Comparison of ENCODE assay signal across 29 cellular contexts in the genomic region with DNA sequence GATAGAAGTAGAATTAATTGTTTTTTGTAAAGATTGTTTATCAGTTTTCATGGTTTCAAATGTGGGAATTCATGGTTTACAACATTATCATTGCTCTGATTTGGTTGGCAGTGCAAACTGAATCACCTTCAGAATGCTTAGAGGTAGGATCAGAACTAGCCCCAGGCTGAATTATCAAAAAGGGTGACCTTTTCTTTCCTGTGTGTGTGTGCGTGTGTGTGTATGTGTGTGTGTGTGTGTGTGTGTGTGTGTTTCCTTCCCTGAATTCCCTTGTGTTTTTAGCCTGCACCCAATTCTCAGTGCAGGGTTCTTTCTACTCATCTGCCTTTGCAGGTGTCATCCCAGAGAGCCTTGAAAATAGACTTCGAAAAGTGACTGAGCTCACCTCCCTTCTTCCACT.
"Had no signal": no experiment of that assay in that cellular context is flagged by ENCODE, and none has a peak within 500 bp of the region (broad histone marks: within the 10 kb centered on the region; RNA-seq: fewer than 3 reads in every experiment).

No MANE protein-coding gene starts in this region.

- H3K4me1 Mint-ChIP-seq: activated CD4-positive, alpha-beta T cell treated with anti-CD3 and anti-CD28 coated beads for 36 hours; activated CD4-positive, alpha-beta T cell treated with anti-CD3 and anti-CD28 coated beads, Interleukin-2, amount 10 ng/mL, durations not matched to agents 24 days and 14 days; activated naive CD4-positive, alpha-beta T cell treated with anti-CD3 and anti-CD28 coated beads, Interleukin-2, amount 10 ng/mL, durations not matched to agents 7 days and 5 days; activated naive CD8-positive, alpha-beta T cell treated with anti-CD3 and anti-CD28 coated beads, Interleukin-2, amount 10 ng/mL, durations not matched to agents 7 days and 5 days; T-helper 17 cell had no signal

- H3K9me3 Mint-ChIP-seq: activated CD4-positive, alpha-beta memory T cell treated with anti-CD3 and anti-CD28 coated beads for 36 hours; activated CD4-positive, alpha-beta T cell treated with anti-CD3 and anti-CD28 coated beads, Interleukin-2, amount 10 ng/mL, durations not matched to agents 24 days and 14 days; activated naive CD4-positive, alpha-beta T cell treated with anti-CD3 and anti-CD28 coated beads, Interleukin-2, amount 10 ng/mL, durations not matched to agents 7 days and 5 days; activated naive CD4-positive, alpha-beta T cell treated with anti-CD3 and anti-CD28 coated beads, Interleukin-2, amount 50 U/mL, for 72 hours; activated naive CD8-positive, alpha-beta T cell treated with anti-CD3 and anti-CD28 coated beads, Interleukin-2, amount 10 ng/mL, durations not matched to agents 7 days and 5 days; activated T-cell treated with anti-CD3 and anti-CD28 coated beads, Interleukin-2, amount 50 U/mL, for 24 hours; activated T-cell treated with anti-CD3 and anti-CD28 coated beads, Interleukin-2, amount 50 U/mL, for 72 hours; effector memory CD8-positive, alpha-beta T cell; T-helper 2 cell treated with Interferon-gamma antibody and Interleukin-4, amounts not matched to agents 5 μg/mL and 100 μg/mL, for 36 hours had no signal

- H3K36me3 Mint-ChIP-seq: activated CD4-positive, alpha-beta memory T cell treated with anti-CD3 and anti-CD28 coated beads for 36 hours; activated naive CD4-positive, alpha-beta T cell treated with anti-CD3 and anti-CD28 coated beads, Interleukin-2, amount 10 ng/mL, durations not matched to agents 7 days and 5 days; activated naive CD4-positive, alpha-beta T cell treated with anti-CD3 and anti-CD28 coated beads, Interleukin-2, amount 50 U/mL, for 72 hours; activated naive CD8-positive, alpha-beta T cell treated with anti-CD3 and anti-CD28 coated beads, Interleukin-2, amount 10 ng/mL, durations not matched to agents 7 days and 5 days had no signal

- H3K4me1 ChIP-seq: esophagus squamous epithelium had no signal

- H3K4me3 Mint-ChIP-seq: activated CD4-positive, alpha-beta memory T cell treated with anti-CD3 and anti-CD28 coated beads for 36 hours; activated CD4-positive, alpha-beta T cell treated with anti-CD3 and anti-CD28 coated beads for 36 hours; activated CD4-positive, alpha-beta T cell treated with anti-CD3 and anti-CD28 coated beads, Interleukin-2, amount 10 ng/mL, durations not matched to agents 24 days and 14 days; activated CD8-positive, alpha-beta T cell treated with anti-CD3 and anti-CD28 coated beads, Interleukin-2, amount 10 ng/mL, durations not matched to agents 7 days and 5 days; activated naive CD4-positive, alpha-beta T cell treated with anti-CD3 and anti-CD28 coated beads, Interleukin-2, amount 10 ng/mL, durations not matched to agents 7 days and 5 days; activated naive CD8-positive, alpha-beta T cell treated with anti-CD3 and anti-CD28 coated beads, Interleukin-2, amount 10 ng/mL, durations not matched to agents 7 days and 5 days; activated T-cell treated with anti-CD3 and anti-CD28 coated beads, Interleukin-2, amount 50 U/mL, for 24 hours; activated T-cell treated with anti-CD3 and anti-CD28 coated beads, Interleukin-2, amount 50 U/mL, for 72 hours; brain; effector memory CD8-positive, alpha-beta T cell; T-helper 17 cell; T-helper 2 cell treated with Interferon-gamma antibody and Interleukin-4, amounts not matched to agents 5 μg/mL and 100 μg/mL, for 36 hours had no signal

- H3K27ac Mint-ChIP-seq: activated CD4-positive, alpha-beta memory T cell treated with anti-CD3 and anti-CD28 coated beads for 36 hours; activated CD4-positive, alpha-beta T cell treated with anti-CD3 and anti-CD28 coated beads for 36 hours; activated CD4-positive, alpha-beta T cell treated with anti-CD3 and anti-CD28 coated beads, Interleukin-2, amount 10 ng/mL, durations not matched to agents 24 days and 14 days; activated CD8-positive, alpha-beta T cell treated with anti-CD3 and anti-CD28 coated beads, Interleukin-2, amount 10 ng/mL, durations not matched to agents 7 days and 5 days; activated naive CD4-positive, alpha-beta T cell treated with anti-CD3 and anti-CD28 coated beads, Interleukin-2, amount 10 ng/mL, durations not matched to agents 7 days and 5 days; activated naive CD4-positive, alpha-beta T cell treated with anti-CD3 and anti-CD28 coated beads, Interleukin-2, amount 50 U/mL, for 72 hours; activated naive CD8-positive, alpha-beta T cell treated with anti-CD3 and anti-CD28 coated beads, Interleukin-2, amount 10 ng/mL, durations not matched to agents 7 days and 5 days; activated T-cell treated with anti-CD3 and anti-CD28 coated beads, Interleukin-2, amount 50 U/mL, for 24 hours; activated T-cell treated with anti-CD3 and anti-CD28 coated beads, Interleukin-2, amount 50 U/mL, for 72 hours; brain; effector memory CD8-positive, alpha-beta T cell; T-helper 17 cell; T-helper 2 cell treated with Interferon-gamma antibody and Interleukin-4, amounts not matched to agents 5 μg/mL and 100 μg/mL, for 36 hours had no signal

- H3K27me3 ChIP-seq: ascending aorta, esophagus squamous epithelium had no signal

- H3K36me3 ChIP-seq: ascending aorta, esophagus squamous epithelium had no signal

- H3K9me3 ChIP-seq: ascending aorta, esophagus squamous epithelium had no signal

- H3K4me3 ChIP-seq: ascending aorta, esophagus squamous epithelium had no signal

- DNase-seq: activated CD4-positive, alpha-beta memory T cell treated with anti-CD3 and anti-CD28 coated beads for 36 hours; activated CD4-positive, alpha-beta T cell treated with anti-CD3 and anti-CD28 coated beads for 36 hours; activated CD4-positive, alpha-beta T cell treated with anti-CD3 and anti-CD28 coated beads, Interleukin-2, amount 10 ng/mL, durations not matched to agents 24 days and 14 days; activated CD4-positive, CD25-positive, alpha-beta regulatory T cell; activated CD4-positive, CD25-positive, alpha-beta regulatory T cell treated with anti-CD3 and anti-CD28 coated beads, Interleukin-2, amount 50 U/mL, for 72 hours; activated CD8-positive, alpha-beta memory T cell treated with anti-CD3 and anti-CD28 coated beads, Interleukin-2, amount 50 U/mL, for 48 hours; activated CD8-positive, alpha-beta T cell treated with anti-CD3 and anti-CD28 coated beads, Interleukin-2, amount 10 ng/mL, durations not matched to agents 7 days and 5 days; activated gamma-delta T cell; activated naive CD4-positive, alpha-beta T cell; activated naive CD4-positive, alpha-beta T cell treated with anti-CD3 and anti-CD28 coated beads, Interleukin-2, amount 10 ng/mL, durations not matched to agents 7 days and 5 days; activated naive CD8-positive, alpha-beta T cell treated with anti-CD3 and anti-CD28 coated beads, Interleukin-2, amount 10 ng/mL, durations not matched to agents 7 days and 5 days; activated T-cell treated with anti-CD3 and anti-CD28 coated beads for 4 hours; activated T-cell treated with anti-CD3 and anti-CD28 coated beads, Interleukin-2, amount 50 U/mL, for 24 hours; activated T-cell treated with anti-CD3 and anti-CD28 coated beads, Interleukin-2, amount 50 U/mL, for 72 hours; caudate nucleus; cortex of kidney; dermis blood vessel endothelial cell; effector CD4-positive, alpha-beta T cell; effector memory CD8-positive, alpha-beta T cell; esophagus squamous epithelium; head of caudate nucleus; T-helper 1 cell; T-helper 17 cell; T1000 had no signal

- H3K27me3 Mint-ChIP-seq: activated CD4-positive, alpha-beta memory T cell treated with anti-CD3 and anti-CD28 coated beads for 36 hours; activated CD4-positive, alpha-beta T cell treated with anti-CD3 and anti-CD28 coated beads, Interleukin-2, amount 10 ng/mL, durations not matched to agents 24 days and 14 days; activated naive CD4-positive, alpha-beta T cell treated with anti-CD3 and anti-CD28 coated beads, Interleukin-2, amount 10 ng/mL, durations not matched to agents 7 days and 5 days; activated T-cell treated with anti-CD3 and anti-CD28 coated beads, Interleukin-2, amount 50 U/mL, for 24 hours; brain; effector memory CD8-positive, alpha-beta T cell had no signal

- H3K27ac ChIP-seq: ascending aorta, epithelial cell of prostate, esophagus squamous epithelium had no signal
